Comparison of ENCODE assay signal across 10 cellular contexts in genomic region chr14:47539065-47539464, GRCh38.
DNase-seq lines count a peak whose midpoint lies in the region; ATAC-seq and TF ChIP-seq lines count a peak whose summit lies in the region.
"Had no signal": no experiment of that assay in that cellular context is flagged by ENCODE, and none has a peak within 500 bp of the region (broad histone marks: within the 10 kb centered on the region; RNA-seq: fewer than 3 reads in every experiment).

No MANE protein-coding gene starts in this region.

- H3K27ac ChIP-seq in substantia nigra (ENCODE audit: low read depth, low read length, poor library complexity, severe bottlenecking) = peak overlapping the region; percentile 7

- peak; percentile 8 for TF ChIP-seq CTCF in fibroblast of mammary gland (conservative IDR thresholded peaks at IDR 0.05; ENCODE audit: control insufficient read depth, insufficient read depth, low read depth, low read length)

- H3K4me3 ChIP-seq in fibroblast of mammary gland (ENCODE audit: control insufficient read depth, low read depth, low read length) = no peak overlapping the region

- no peak for ATAC-seq in sciatic nerve

- intact Hi-C loops in sciatic nerve (cut with DNase I) = no loop called here

- DNase-seq in SIG-M5 treated with dmso at 0.1 percent for 504 hours (lab: John Stamatoyannopoulos, UW; ENCODE audit: unreplicated experiment) (peak; percentile 8), SIG-M5 (lab: John Stamatoyannopoulos, UW) (no peak), NCI-H748 (lab: John Stamatoyannopoulos, UW; ENCODE audit: unreplicated experiment) (peak; percentile 71), fibroblast of mammary gland (ENCODE audit: low read depth) (peak; percentile 0), substantia nigra (lab: John Stamatoyannopoulos, UW) (peak in 17 of 49 donors; percentile 1 to 66 (median 4)), COR-L47 (lab: John Stamatoyannopoulos, UW) (no peak), sciatic nerve (ENCODE audit: low spot score) (no peak)
- DNase-seq in activated CD4-positive, alpha-beta T cell treated with anti-CD3 and anti-CD28 coated beads for 4 hours = no peak
- DNase-seq: activated gamma-delta T cell, NCI-H1694 treated with DMSO at 0.1 percent for 48 hours had no signal

Comparison
In these comparisons a context has a peak if more than half of its experiments do, and no peak if none do; other contexts are left out.
1. DNase-seq: peak in SIG-M5 treated with dmso at 0.1 percent for 504 hours (single experiment), NCI-H748 (single experiment) and fibroblast of mammary gland (single experiment); none in SIG-M5 (single experiment), COR-L47 (single experiment), activated CD4-positive, alpha-beta T cell treated with anti-CD3 and anti-CD28 coated beads for 4 hours (0 of 2) and sciatic nerve (single experiment).